In the genomic region with DNA sequence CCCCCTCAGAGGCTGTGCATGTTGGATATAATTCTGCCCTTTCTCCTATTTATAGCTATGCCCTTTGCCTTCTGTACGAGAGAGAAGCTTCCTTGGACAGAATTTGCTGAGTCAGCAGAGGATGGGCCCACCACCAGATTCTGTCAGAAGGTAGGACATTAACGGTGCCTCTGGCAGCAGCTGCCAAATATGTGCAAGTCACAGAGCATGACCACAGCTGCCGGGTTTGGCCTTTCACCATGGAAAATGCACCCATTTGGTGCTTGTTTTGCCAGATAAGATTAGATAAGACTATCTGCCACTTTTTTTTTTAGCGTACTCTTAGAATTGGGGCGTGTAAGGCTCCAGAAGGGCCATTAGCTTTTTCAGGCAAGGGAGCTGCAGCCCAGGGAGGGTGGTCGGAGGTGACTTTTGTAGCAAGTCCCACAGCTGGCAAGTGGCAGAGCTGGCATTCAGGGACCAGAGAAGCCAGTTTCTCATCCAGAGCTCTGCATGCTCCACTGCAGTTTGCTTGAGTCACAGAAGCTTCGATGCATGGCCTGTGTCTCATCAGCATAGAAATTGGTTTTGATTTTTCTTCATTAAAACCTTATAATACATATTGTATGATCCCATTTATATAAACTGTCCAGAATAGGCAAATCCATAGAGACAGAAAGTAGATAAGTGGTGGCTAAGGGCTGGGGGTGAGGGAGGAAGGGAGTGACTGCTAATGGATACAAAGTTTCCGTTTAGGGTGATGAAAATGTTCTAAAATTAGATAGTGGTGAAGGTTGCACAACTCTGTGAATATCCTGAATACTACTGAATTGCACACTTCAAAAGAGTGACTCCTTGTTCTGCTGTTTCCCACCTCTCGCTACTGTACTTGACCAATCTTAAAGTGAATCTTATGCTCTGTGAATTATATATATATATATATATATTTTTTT, we compare ENCODE assay signal across 9 cellular contexts. TPM values are rescaled to one million over a fixed set of nuclear protein-coding genes. Genes with fewer than 3 reads are reported as not detected.
A peak's percentile ranks its signal among the peaks of the same experiment; 100 is the strongest.
DNase-seq lines count a peak whose midpoint lies in the region; ATAC-seq and TF ChIP-seq lines count a peak whose summit lies in the region.
"Had no signal": no experiment of that assay in that cellular context is flagged by ENCODE, and none has a peak within 500 bp of the region (broad histone marks: within the 10 kb centered on the region; RNA-seq: fewer than 3 reads in every experiment).

No MANE protein-coding gene starts in this region.

- H3K27me3 ChIP-seq in Caco-2 (replicated peaks; ENCODE audit: control insufficient read depth, insufficient read depth, low read length): no peaks in the 10 kb centered on the region
- no peaks in the 10 kb centered on the region for H3K27me3 ChIP-seq in colonic mucosa
- H3K27me3 ChIP-seq in neuronal stem cell (ENCODE audit: control insufficient read depth in 3 of 3, insufficient read depth in 3 of 3, low read depth in 1 of 3, low read length in 3 of 3): peaks cover 0 to 6% (median 0%) of the 10 kb centered on the region in 3 experiments

- no peak overlapping the region for H2AK5ac ChIP-seq in neuronal stem cell (ENCODE audit: low read depth, low read length)

- H3K9ac ChIP-seq in colonic mucosa (ENCODE audit: low read depth in 2 of 2, low read length in 2 of 2) (peak overlapping the region in 1 of 2 donors; percentile 17), neuronal stem cell (ENCODE audit: low read depth, low read length, poor library complexity) (no peak overlapping the region)

- H3K23ac ChIP-seq in neuronal stem cell (ENCODE audit: low read depth, low read length, poor library complexity): no peak overlapping the region

- no peak overlapping the region for H3K18ac ChIP-seq in neuronal stem cell (ENCODE audit: low read length)

- H3K4me1 Mint-ChIP-seq in Caco-2 (ENCODE audit: low read depth, unreplicated experiment) (peaks cover 62% of the 10 kb centered on the region), natural killer cell (peaks cover 29 to 35% of the 10 kb centered on the region in 2 donors)

- H3K4me3 Mint-ChIP-seq in Caco-2 (ENCODE audit: unreplicated experiment) (peak overlapping the region; percentile 35), natural killer cell (peak overlapping the region; percentile 63)

- no peak overlapping the region for H4K91ac ChIP-seq in neuronal stem cell (ENCODE audit: low read depth, low read length, poor library complexity)

- H3K9me3 Mint-ChIP-seq in Caco-2 (ENCODE audit: unreplicated experiment): no peaks in the 10 kb centered on the region
- H3K9me3 Mint-ChIP-seq in natural killer cell: no peaks in the 10 kb centered on the region

- peak overlapping the region; percentile 86 for H3K27ac Mint-ChIP-seq in Caco-2 (ENCODE audit: unreplicated experiment)
- peak overlapping the region; percentile 30 to 56 for H3K27ac Mint-ChIP-seq in natural killer cell

- ATAC-seq in natural killer cell: peak; percentile 68 to 71 (median 70)
- no peak for ATAC-seq in HG03039 (IDR thresholded peaks at IDR 0.05; ENCODE audit: unreplicated experiment)
- ATAC-seq in HG03159 (IDR thresholded peaks at IDR 0.05; ENCODE audit: unreplicated experiment): no peak

- no CpG with 5 or more reads among the region's 9 CpGs for WGBS in neuronal stem cell (ENCODE audit: extremely low coverage in 2 of 2, insufficient read length in 2 of 2, insufficient replicate concordance in 1 of 2), 2 donors

- H3K36me3 ChIP-seq in Caco-2 (ENCODE audit: control insufficient read depth, insufficient read depth, low read length) (no peaks in the 10 kb centered on the region), colonic mucosa (no peaks in the 10 kb centered on the region), neuronal stem cell (replicated peaks in 1 of 2; ENCODE audit: control insufficient read depth in 2 of 2, insufficient read depth in 2 of 2, low read length in 2 of 2) (no peaks in the 10 kb centered on the region)

- no peaks in the 10 kb centered on the region for H3K79me1 ChIP-seq in neuronal stem cell (ENCODE audit: low read depth, low read length)

- H2BK5ac ChIP-seq in neuronal stem cell (ENCODE audit: low read length): no peak overlapping the region

- H2BK12ac ChIP-seq in neuronal stem cell (ENCODE audit: low read length): no peak overlapping the region

- no peak overlapping the region for H3K4me2 ChIP-seq in neuronal stem cell (ENCODE audit: insufficient read depth, low read length, poor library complexity, severe bottlenecking)

- no peak overlapping the region for H2AFZ ChIP-seq in neuronal stem cell (ENCODE audit: low read length)

- no peak overlapping the region for H3K27ac ChIP-seq in colonic mucosa
- H3K27ac ChIP-seq in neuronal stem cell (replicated peaks; ENCODE audit: low read length): no peak overlapping the region

- H4K8ac ChIP-seq in neuronal stem cell (ENCODE audit: low read depth, low read length): no peak overlapping the region

- no peak overlapping the region for H3K14ac ChIP-seq in neuronal stem cell (ENCODE audit: low read length)

- no peak overlapping the region for H2BK120ac ChIP-seq in neuronal stem cell (ENCODE audit: low read depth, low read length)

- POLR2A ChIA-PET in Caco-2 (lab: Charles Lee): no interaction called here

- intact Hi-C loops in Caco-2 (cut with micrococcal nuclease; ENCODE audit: unreplicated experiment): no loop called here
- intact Hi-C loops in colonic mucosa (cut with DNase I): no loop called here
- intact Hi-C loops in natural killer cell (cut with micrococcal nuclease): no loop called here

- H3K4me3 ChIP-seq in Caco-2 (ENCODE audit: low read depth, low read length) (no peak overlapping the region), colonic mucosa (no peak overlapping the region), neuronal stem cell (ENCODE audit: low read length in 2 of 2) (no peak overlapping the region)

- H3K27me3 Mint-ChIP-seq in Caco-2 (ENCODE audit: insufficient read depth, unreplicated experiment): no peaks in the 10 kb centered on the region
- H3K27me3 Mint-ChIP-seq in natural killer cell (ENCODE audit: low read depth in 2 of 2): no peaks in the 10 kb centered on the region

- CTCF ChIA-PET in Caco-2 (lab: Charles Lee): interaction anchor here (0.6 to 1.3 kb wide), 2 partner anchors 11 to 543 kb away, joined by 3 to 11 read pairs; no protein-coding TSS in a partner anchor

- no peak overlapping the region for H3K4ac ChIP-seq in neuronal stem cell (ENCODE audit: low read length)

- H3K4me1 ChIP-seq in Caco-2: peaks cover 92% of the 10 kb centered on the region
- H3K4me1 ChIP-seq in colonic mucosa: peaks cover 14% of the 10 kb centered on the region
- peaks cover 0 to 2% of the 10 kb centered on the region in 2 donors for H3K4me1 ChIP-seq in neuronal stem cell (ENCODE audit: control insufficient read depth in 2 of 2, insufficient read depth in 1 of 2, low read depth in 1 of 2, low read length in 2 of 2)

- no peak overlapping the region for H2BK15ac ChIP-seq in neuronal stem cell (ENCODE audit: low read length)

- H3K9me3 ChIP-seq in Caco-2 (no peaks in the 10 kb centered on the region), colonic mucosa (no peaks in the 10 kb centered on the region), neuronal stem cell (replicated peaks in 1 of 2; ENCODE audit: control insufficient read depth in 2 of 2, insufficient read depth in 1 of 2, low read depth in 1 of 2, low read length in 2 of 2) (no peaks in the 10 kb centered on the region)

- TF ChIP-seq CTCF in Caco-2 (IDR thresholded peaks at IDR 0.05; ENCODE audit: insufficient read depth in 1 of 2, low read depth in 1 of 2, low read length in 1 of 2, severe bottlenecking in 1 of 2, unreplicated experiment in 1 of 2) (no peak), colonic mucosa (IDR thresholded peaks at IDR 0.05) (no peak), natural killer cell (IDR thresholded peaks at IDR 0.05) (no peak)

- H3K36me3 Mint-ChIP-seq in Caco-2 (ENCODE audit: insufficient read depth, unreplicated experiment) (peaks cover 5% of the 10 kb centered on the region), natural killer cell (no peaks in the 10 kb centered on the region)

- BruUV-seq in Caco-2 (replicated peaks; lab: Mats Ljungman, UMichigan): no TSS peak

- DNase-seq in Caco-2 (peak; percentile 66 to 89), NCI-H226 (peak; percentile 4), colonic mucosa (peak; percentile 55), natural killer cell (no peak), neuronal stem cell (ENCODE audit: low spot score) (no peak)
- DNase-seq in activated CD8-positive, alpha-beta memory T cell treated with anti-CD3 and anti-CD28 coated beads, Interleukin-2, amount 50 U/mL, for 48 hours: no peak
- DNase-seq: NCI-H2081 had no signal

RNA-seq across cellular contexts. Expression of a gene that starts 15.8 kb away (rescaled TPM):
- total RNA-seq in Caco-2 (2022): 5.6 and 6.7 TPM in 2 replicates
- total RNA-seq in colonic mucosa: under 1 TPM; 0.16 to 0.20 TPM
- total RNA-seq in natural killer cell: 1 to 10 TPM in 1 of 3 donors, under 1 TPM in 2; 0.33 to 1.6 (median 0.50) TPM
- 0.21 TPM for polyA plus RNA-seq in neuronal stem cell (2013, experiment 1 of 2)
- polyA plus RNA-seq in neuronal stem cell (2013, experiment 2 of 2): 0.12 TPM

RNA-seq across cellular contexts. Expression of a gene that starts 44.0 kb away (rescaled TPM):
- total RNA-seq in Caco-2 (2022) (120 and 127 TPM in 2 replicates), colonic mucosa (100 to 1,000 TPM; 188 to 207 TPM), natural killer cell (100 to 1,000 TPM in 1 of 3 donors, 10 to 100 TPM in 2; 76.9 to 102 (median 94.9) TPM)
- 35.1 TPM for polyA plus RNA-seq in neuronal stem cell (2013, experiment 1 of 2)
- 35.4 TPM for polyA plus RNA-seq in neuronal stem cell (2013, experiment 2 of 2)

RNA-seq across cellular contexts. Expression of a gene that starts 44.8 kb away (rescaled TPM):
- 202 and 217 TPM in 2 replicates for total RNA-seq in Caco-2 (2022)
- 100 to 1,000 TPM in 1 of 2 donors, 10 to 100 TPM in 1; 71.4 to 142 TPM for total RNA-seq in colonic mucosa
- 10 to 100 TPM; 40.9 to 44.6 (median 44.0) TPM for total RNA-seq in natural killer cell
- 103 TPM for polyA plus RNA-seq in neuronal stem cell (2013, experiment 1 of 2)
- polyA plus RNA-seq in neuronal stem cell (2013, experiment 2 of 2): 104 TPM

Comparison
In these comparisons a context has a peak if more than half of its experiments do, and no peak if none do; other contexts are left out.
1. DNase-seq: peak in Caco-2 (2 of 2), NCI-H226 (single experiment) and colonic mucosa (single experiment); none in natural killer cell (single experiment), neuronal stem cell (single experiment) and activated CD8-positive, alpha-beta memory T cell treated with anti-CD3 and anti-CD28 coated beads, Interleukin-2, amount 50 U/mL, for 48 hours (single experiment).
2. ATAC-seq: peak in natural killer cell (3 of 3); none in HG03039 (single experiment) and HG03159 (single experiment).